Comparison of ENCODE assay signal across 8 cellular contexts in the genomic region with DNA sequence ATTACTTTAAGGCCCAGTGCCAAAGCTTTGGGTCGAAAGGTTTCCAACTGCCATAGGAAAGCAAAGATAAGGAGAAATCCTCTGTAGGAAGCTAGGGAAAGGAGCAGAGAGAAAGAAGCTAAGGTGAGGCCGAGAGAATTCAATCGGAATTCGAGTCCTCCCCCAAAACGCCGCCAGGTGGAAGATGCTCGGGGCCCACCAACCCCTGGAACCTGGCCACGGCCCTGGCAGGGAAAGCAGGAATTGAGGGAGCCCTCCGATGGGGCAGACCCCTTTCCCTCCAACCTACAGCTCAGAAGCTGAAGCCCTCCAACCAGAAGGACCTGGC. TPM values are rescaled to one million over a fixed set of nuclear protein-coding genes. Genes with fewer than 3 reads are reported as not detected.
DNase-seq lines count a peak whose midpoint lies in the region; ATAC-seq, FAIRE-seq and TF ChIP-seq lines count a peak whose summit lies in the region.

No MANE protein-coding gene starts in this region.

- H3K4me1 ChIP-seq in HCT116 (ENCODE audit: control insufficient read depth in 1 of 2, insufficient read depth in 2 of 2, low read length in 2 of 2) (peaks cover 17 to 33% of the 10 kb centered on the region in 2 experiments), gastroesophageal sphincter (peaks cover 0 to 54% (median 8%) of the 10 kb centered on the region in 3 donors), skeletal muscle tissue (ENCODE audit: control insufficient read depth in 3 of 3, insufficient read depth in 3 of 3, low read length in 3 of 3) (peaks cover 11 to 20% (median 12%) of the 10 kb centered on the region in 3 donors)

- 0% methylated on average over 9 of the region's 9 CpGs for WGBS in gastroesophageal sphincter (ENCODE audit: low coverage in 1 of 2), 2 donors

- no peak for TF ChIP-seq EP300 in gastroesophageal sphincter (IDR thresholded peaks at IDR 0.05)

- H4K20me1 ChIP-seq in HCT116 (ENCODE audit: insufficient read depth): 0 out of 2 replicates have a peak, but pooled peaks cover 4% of the 10 kb centered on the region

- H3K4me2 ChIP-seq in HCT116 (ENCODE audit: low read length): peak overlapping the region; percentile 87

- CTCF ChIA-PET in BJ (lab: Yijun Ruan, JAX) (interaction anchor here (1.3 to 1.6 kb wide), 5 partner anchors 11 to 285 kb away, joined by 3 to 5 read pairs (median 4); no protein-coding TSS in a partner anchor), HCT116 (lab: Charles Lee) (interaction anchor here (0.7 to 1.5 kb wide), 6 partner anchors 16 to 318 kb away, joined by 3 to 4 read pairs (median 3); a partner anchor contains a TSS)
- CTCF ChIA-PET in activated CD4-positive, alpha-beta T cell treated with anti-CD3 and anti-CD28 coated beads, Interleukin-2, amount 10 ng/mL, durations not matched to agents 7 days and 5 days (lab: Charles Lee): interaction anchor here (1.1 to 1.3 kb wide), 4 partner anchors 16 to 286 kb away, joined by 3 to 7 read pairs (median 5); a partner anchor contains a TSS

- peaks cover 3% of the 10 kb centered on the region for H3K9me3 Mint-ChIP-seq in activated CD4-positive, alpha-beta T cell treated with anti-CD3 and anti-CD28 coated beads, Interleukin-2, amount 10 ng/mL, durations not matched to agents 7 days and 5 days

- peak overlapping the region; percentile 87 for H3K27ac Mint-ChIP-seq in activated CD4-positive, alpha-beta T cell treated with anti-CD3 and anti-CD28 coated beads, Interleukin-2, amount 10 ng/mL, durations not matched to agents 7 days and 5 days

- no peak for FAIRE-seq in GM19239 (lab: Jason Lieb, UNC)

- peaks cover 27% of the 10 kb centered on the region for H3K36me3 Mint-ChIP-seq in activated CD4-positive, alpha-beta T cell treated with anti-CD3 and anti-CD28 coated beads, Interleukin-2, amount 10 ng/mL, durations not matched to agents 7 days and 5 days (ENCODE audit: low read depth)

- TSS peak; percentile 92 for BruUV-seq in HCT116 (replicated peaks; lab: Mats Ljungman, UMichigan)

- ATAC-seq in HCT116 (peak; percentile 54), gastroesophageal sphincter (no peak), HG03469 (IDR thresholded peaks at IDR 0.05; ENCODE audit: unreplicated experiment) (no peak), GM18505 (IDR thresholded peaks at IDR 0.05; ENCODE audit: unreplicated experiment) (no peak)

- no peak overlapping the region for H2AFZ ChIP-seq in HCT116 (ENCODE audit: low read depth, low read length, poor library complexity, severe bottlenecking)

- H3K36me3 ChIP-seq in BJ (ENCODE audit: control insufficient read depth, insufficient read depth, low read length): 0 out of 2 replicates have a peak, but pooled peaks cover 1% of the 10 kb centered on the region
- peaks cover 0 to 3% of the 10 kb centered on the region in 2 experiments; a peak in 3 of 4 replicates for H3K36me3 ChIP-seq in HCT116 (ENCODE audit: control insufficient read depth in 1 of 2, insufficient read depth in 2 of 2, low read length in 2 of 2)
- peaks cover 0 to 2% of the 10 kb centered on the region in 2 donors for H3K36me3 ChIP-seq in gastroesophageal sphincter
- H3K36me3 ChIP-seq in skeletal muscle tissue (ENCODE audit: control insufficient read depth in 3 of 3, insufficient read depth in 3 of 3, low read length in 3 of 3): peaks cover 0 to under 1% (median 0%) of the 10 kb centered on the region in 3 donors

- H3K27me3 Mint-ChIP-seq in activated CD4-positive, alpha-beta T cell treated with anti-CD3 and anti-CD28 coated beads, Interleukin-2, amount 10 ng/mL, durations not matched to agents 7 days and 5 days: no peaks in the 10 kb centered on the region

- no peaks in the 10 kb centered on the region for H3K9me2 ChIP-seq in HCT116 (ENCODE audit: insufficient read depth)

- no peak for TF ChIP-seq POLR2A in HCT116 (IDR thresholded peaks at IDR 0.05; ENCODE audit: borderline replicate concordance, extremely low read depth, insufficient read depth, insufficient read length)
- TF ChIP-seq POLR2A in gastroesophageal sphincter (IDR thresholded peaks at IDR 0.05): no peak
- TF ChIP-seq POLR2A in GM18505 (IDR thresholded peaks at IDR 0.05; ENCODE audit: borderline replicate concordance, extremely low read depth, insufficient read depth, insufficient read length): no peak

- no peaks in the 10 kb centered on the region for H3K9me3 ChIP-seq in HCT116 (ENCODE audit: control insufficient read depth in 1 of 2, insufficient read depth in 1 of 2, low read depth in 1 of 2, low read length in 2 of 2)
- no peaks in the 10 kb centered on the region for H3K9me3 ChIP-seq in gastroesophageal sphincter
- no peaks in the 10 kb centered on the region for H3K9me3 ChIP-seq in skeletal muscle tissue (ENCODE audit: control insufficient read depth in 3 of 3, low read length in 3 of 3)

- intact Hi-C loops in HCT116 (cut with micrococcal nuclease): loop anchor here (5.0 kb wide), 1 partner anchor 284 kb away; no protein-coding TSS in a partner anchor

- H3K4me3 ChIP-seq in BJ (ENCODE audit: low read depth, low read length): peak overlapping the region; percentile 77
- peak overlapping the region; percentile 87 to 94 for H3K4me3 ChIP-seq in HCT116 (replicated peaks in 1 of 2; ENCODE audit: low read depth in 1 of 2, low read length in 2 of 2)
- peak overlapping the region; percentile 77 to 84 for H3K4me3 ChIP-seq in gastroesophageal sphincter
- peak overlapping the region; percentile 83 to 94 (median 88) for H3K4me3 ChIP-seq in skeletal muscle tissue (ENCODE audit: low read length in 3 of 3)

- H3K4me3 Mint-ChIP-seq in activated CD4-positive, alpha-beta T cell treated with anti-CD3 and anti-CD28 coated beads, Interleukin-2, amount 10 ng/mL, durations not matched to agents 7 days and 5 days: peak overlapping the region; percentile 83

- H3K79me2 ChIP-seq in HCT116 (ENCODE audit: insufficient read depth, low read length): peaks cover 53% of the 10 kb centered on the region

- POLR2A ChIA-PET in BJ (lab: Charles Lee) (interaction anchor here (0.8 to 1.0 kb wide), 2 partner anchors 21 to 74 kb away, joined by 3 read pairs; no protein-coding TSS in a partner anchor), HCT116 (lab: Charles Lee) (interaction anchor here (0.8 to 3.6 kb wide), 2 partner anchors 20 to 21 kb away, joined by 4 to 16 read pairs; a partner anchor contains a TSS)
- POLR2A ChIA-PET in activated CD4-positive, alpha-beta T cell treated with anti-CD3 and anti-CD28 coated beads, Interleukin-2, amount 10 ng/mL, durations not matched to agents 7 days and 5 days (lab: Charles Lee): interaction anchor here (0.8 to 1.8 kb wide), 2 partner anchors 21 to 1750 kb away, joined by 4 to 5 read pairs; a partner anchor contains a TSS

- no peak for TF ChIP-seq RAD21 in HCT116 (IDR thresholded peaks at IDR 0.05; ENCODE audit: low read depth)

- H3K27ac ChIP-seq in HCT116 (ENCODE audit: low read depth, low read length): peak overlapping the region; percentile 96
- H3K27ac ChIP-seq in gastroesophageal sphincter: peak overlapping the region; percentile 86 to 96 (median 94)
- H3K27ac ChIP-seq in skeletal muscle tissue (ENCODE audit: low read depth, low read length): peak overlapping the region; percentile 90

- DNase-seq in BJ (ENCODE audit: low read depth) (no peak), HCT116 (ENCODE audit: low read depth, low spot score) (no peak), GM19239 (ENCODE audit: insufficient read length, low spot score) (no peak)
- DNase-seq in activated CD4-positive, alpha-beta T cell treated with anti-CD3 and anti-CD28 coated beads, Interleukin-2, amount 10 ng/mL, durations not matched to agents 7 days and 5 days: no peak

- peaks cover 64% of the 10 kb centered on the region for H3K4me1 Mint-ChIP-seq in activated CD4-positive, alpha-beta T cell treated with anti-CD3 and anti-CD28 coated beads, Interleukin-2, amount 10 ng/mL, durations not matched to agents 7 days and 5 days

- peak; percentile 23; the same call in 1 of the 2 replicates for TF ChIP-seq CTCF in BJ (IDR thresholded peaks at IDR 0.05; ENCODE audit: insufficient read depth, low read depth, low read length)
- TF ChIP-seq CTCF in HCT116 (IDR thresholded peaks at IDR 0.05 in 2 of 3, conservative IDR thresholded peaks at IDR 0.05 in 1 of 3; ENCODE audit: borderline replicate concordance in 1 of 3, insufficient read depth in 1 of 3, low read depth in 2 of 3, low read length in 2 of 3): peak in 2 of 3 experiments; percentile 16 to 20; a peak in 3 of 6 replicates
- no peak for TF ChIP-seq CTCF in gastroesophageal sphincter (IDR thresholded peaks at IDR 0.05)

- peak overlapping the region; percentile 81 for H3K9ac ChIP-seq in HCT116 (ENCODE audit: low read length)
- H3K9ac ChIP-seq in skeletal muscle tissue (ENCODE audit: low read depth in 1 of 3, low read length in 3 of 3): peak overlapping the region; percentile 91 to 93 (median 91)

- RAD21 ChIA-PET in HCT116 (lab: Charles Lee; ENCODE audit: low non-redundant PET in 1 of 2, low total read pairs in 2 of 2, uncharacterized antibody in 2 of 2, unreplicated experiment in 2 of 2): interaction anchor here in 1 of 2 experiments (0.6 kb wide), 1 partner anchor 76 kb away, joined by 4 read pairs; no protein-coding TSS in a partner anchor

- H3K27me3 ChIP-seq in BJ (ENCODE audit: control insufficient read depth, insufficient read depth, low read length) (no peaks in the 10 kb centered on the region), HCT116 (ENCODE audit: insufficient read depth, low read length) (no peaks in the 10 kb centered on the region), gastroesophageal sphincter (no peaks in the 10 kb centered on the region), skeletal muscle tissue (ENCODE audit: control insufficient read depth in 3 of 3, insufficient read depth in 3 of 3, low read length in 3 of 3) (no peaks in the 10 kb centered on the region)

RNA-seq across cellular contexts. Expression of a gene that starts 0.5 kb away (rescaled TPM):
- 10.0 and 29.1 TPM in 2 replicates for polyA plus RNA-seq in BJ (2011; rRNA removed)
- 10.6 and 11.2 TPM in 2 replicates for polyA minus RNA-seq in BJ (2011; rRNA and poly(A)+ RNA removed)
- 53.8 TPM for total RNA-seq in HCT116 (2021; ENCODE audit: unreplicated experiment)
- polyA plus RNA-seq in HCT116 (2012): 14.7 and 17.5 TPM in 2 replicates
- 10 to 100 TPM; 35.8 to 37.2 TPM for total RNA-seq in activated CD4-positive, alpha-beta T cell treated with anti-CD3 and anti-CD28 coated beads, Interleukin-2, amount 10 ng/mL, durations not matched to agents 7 days and 5 days
- total RNA-seq in gastroesophageal sphincter: 10 to 100 TPM; 40.0 to 43.7 (median 42.3) TPM
- 42.8 TPM for total RNA-seq in skeletal muscle tissue

RNA-seq across cellular contexts. Expression of a gene that starts 21.4 kb away (rescaled TPM):
- 7.5 and 11.4 TPM in 2 replicates for polyA plus RNA-seq in BJ (2011; rRNA removed)
- 2.7 and 3.1 TPM in 2 replicates for polyA minus RNA-seq in BJ (2011; rRNA and poly(A)+ RNA removed)
- total RNA-seq in HCT116 (2021; ENCODE audit: unreplicated experiment) (15.9 TPM), gastroesophageal sphincter (10 to 100 TPM; 12.3 to 32.8 (median 22.2) TPM), skeletal muscle tissue (20.4 TPM)
- polyA plus RNA-seq in HCT116 (2012): 8.1 and 13.1 TPM in 2 replicates
- 1 to 10 TPM; 9.6 to 9.7 TPM for total RNA-seq in activated CD4-positive, alpha-beta T cell treated with anti-CD3 and anti-CD28 coated beads, Interleukin-2, amount 10 ng/mL, durations not matched to agents 7 days and 5 days

RNA-seq across cellular contexts. Expression of a gene that starts 47.1 kb away (rescaled TPM):
- polyA plus RNA-seq in BJ (2011; rRNA removed): 313 and 396 TPM in 2 replicates
- 326 and 553 TPM in 2 replicates for polyA minus RNA-seq in BJ (2011; rRNA and poly(A)+ RNA removed)
- total RNA-seq in HCT116 (2021; ENCODE audit: unreplicated experiment): 149 TPM
- 166 and 174 TPM in 2 replicates for polyA plus RNA-seq in HCT116 (2012)
- total RNA-seq in activated CD4-positive, alpha-beta T cell treated with anti-CD3 and anti-CD28 coated beads, Interleukin-2, amount 10 ng/mL, durations not matched to agents 7 days and 5 days: 10 to 100 TPM; 71.5 to 94.5 TPM
- total RNA-seq in gastroesophageal sphincter: 100 to 1,000 TPM in 2 of 4 donors, 10 to 100 TPM in 2; 96.8 to 179 (median 127) TPM
- 30.8 TPM for total RNA-seq in skeletal muscle tissue

Comparison
In these comparisons a context has a peak if more than half of its experiments do, and no peak if none do; other contexts are left out.
1. CTCF ChIP-seq: peak in BJ (single experiment) and HCT116 (2 of 3); none in gastroesophageal sphincter (0 of 4).
2. Peak in every context shown above with its lines, with median percentiles within 50 percentile points of each other: H3K4me3 ChIP-seq and H3K27ac ChIP-seq.